Comparison of ENCODE assay signal across 32 cellular contexts in genomic region chr10:100612601-100613595, GRCh38.
"Had no signal": no experiment of that assay in that cellular context is flagged by ENCODE, and none has a peak within 500 bp of the region (broad histone marks: within the 10 kb centered on the region; RNA-seq: fewer than 3 reads in every experiment).

No MANE protein-coding gene starts in this region.

- H3K4me1 ChIP-seq: adrenal gland, lower lobe of right lung, stomach, thyroid gland, upper lobe of right lung had no signal

- DNase-seq: activated CD4-positive, alpha-beta T cell treated with anti-CD3 and anti-CD28 coated beads, Interleukin-2, amount 10 ng/mL, durations not matched to agents 24 days and 14 days; activated CD4-positive, CD25-positive, alpha-beta regulatory T cell treated with anti-CD3 and anti-CD28 coated beads, Interleukin-2, amount 50 U/mL, for 72 hours; activated CD8-positive, alpha-beta T cell treated with anti-CD3 and anti-CD28 coated beads for 36 hours; activated effector memory CD4-positive, alpha-beta T cell treated with anti-CD3 and anti-CD28 coated beads, Interleukin-2, amount 50 U/mL, for 16 hours; activated naive CD4-positive, alpha-beta T cell treated with anti-CD3 and anti-CD28 coated beads for 36 hours; activated naive CD8-positive, alpha-beta T cell treated with anti-CD3 and anti-CD28 coated beads for 36 hours; activated T-cell treated with anti-CD3 and anti-CD28 coated beads, Interleukin-2, amount 50 U/mL, for 1 hour; aorta; cortex of kidney; foreskin fibroblast; hippocampal formation; left colon; lower lobe of right lung; mesendoderm; mucosa of descending colon; ovary; retina; stimulated activated CD4-positive, alpha-beta T cell treated with anti-CD3 and anti-CD28 coated beads, Interleukin-15, amount 100 ng/mL, for 24 hours; stimulated activated CD4-positive, alpha-beta T cell treated with anti-CD3 and anti-CD28 coated beads, Interleukin-2, amount 100 ng/mL, for 24 hours; stimulated activated naive B cell treated with anti-CD40 and anti-IgM and Interleukin-4, amounts not matched to agents 10 μg/mL and 1 μg/mL and 100 μg/mL, for 72 hours; stomach; T-helper 17 cell; T1000; thyroid gland; upper lobe of right lung had no signal

- H3K36me3 ChIP-seq: adrenal gland, cardiac muscle cell, lower lobe of right lung, neutrophil, ovary, stomach, thyroid gland, upper lobe of right lung had no signal

- H3K27me3 ChIP-seq: ovary, thyroid gland had no signal

- H3K36me3 Mint-ChIP-seq: activated naive CD8-positive, alpha-beta T cell treated with anti-CD3 and anti-CD28 coated beads for 36 hours; brain; stimulated activated naive B cell treated with anti-CD40 and anti-IgM and Interleukin-4, amounts not matched to agents 10 μg/mL and 1 μg/mL and 100 μg/mL, for 72 hours had no signal

- H3K9me3 Mint-ChIP-seq: activated CD4-positive, alpha-beta T cell treated with anti-CD3 and anti-CD28 coated beads, Interleukin-2, amount 10 ng/mL, durations not matched to agents 24 days and 14 days; activated CD8-positive, alpha-beta T cell treated with anti-CD3 and anti-CD28 coated beads for 36 hours; activated naive CD4-positive, alpha-beta T cell treated with anti-CD3 and anti-CD28 coated beads for 36 hours; activated naive CD8-positive, alpha-beta T cell treated with anti-CD3 and anti-CD28 coated beads for 36 hours; activated T-helper 1 cell treated with anti-CD3 and anti-CD28 coated beads, Interleukin-12 subunit alpha, Interleukin-12 subunit beta, Interleukin-2, Interleukin-4 antibody, amounts not matched to agents 30 ng/mL and 10 ng/mL and 1 ng/mL, durations not matched to agents 14 hours and 24 hours and 36 hours; stimulated activated naive B cell treated with anti-CD40 and anti-IgM and Interleukin-4, amounts not matched to agents 10 μg/mL and 1 μg/mL and 100 μg/mL, for 72 hours had no signal

- H3K9me3 ChIP-seq: adrenal gland, lower lobe of right lung, mucosa of descending colon, neutrophil, stomach, thyroid gland, upper lobe of right lung had no signal

- H3K27ac Mint-ChIP-seq: activated CD4-positive, alpha-beta T cell treated with anti-CD3 and anti-CD28 coated beads, Interleukin-2, amount 10 ng/mL, durations not matched to agents 24 days and 14 days; activated CD8-positive, alpha-beta T cell treated with anti-CD3 and anti-CD28 coated beads for 36 hours; activated naive CD4-positive, alpha-beta T cell treated with anti-CD3 and anti-CD28 coated beads for 36 hours; activated naive CD8-positive, alpha-beta T cell treated with anti-CD3 and anti-CD28 coated beads for 36 hours; activated T-helper 1 cell treated with anti-CD3 and anti-CD28 coated beads, Interleukin-12 subunit alpha, Interleukin-12 subunit beta, Interleukin-2, Interleukin-4 antibody, amounts not matched to agents 30 ng/mL and 10 ng/mL and 1 ng/mL, durations not matched to agents 14 hours and 24 hours and 36 hours; brain; progenitor cell of endocrine pancreas; stimulated activated naive B cell treated with anti-CD40 and anti-IgM and Interleukin-4, amounts not matched to agents 10 μg/mL and 1 μg/mL and 100 μg/mL, for 72 hours; T-helper 17 cell had no signal

- H3K4me3 Mint-ChIP-seq: activated CD4-positive, alpha-beta T cell treated with anti-CD3 and anti-CD28 coated beads, Interleukin-2, amount 10 ng/mL, durations not matched to agents 24 days and 14 days; activated CD8-positive, alpha-beta T cell treated with anti-CD3 and anti-CD28 coated beads for 36 hours; activated naive CD4-positive, alpha-beta T cell treated with anti-CD3 and anti-CD28 coated beads for 36 hours; activated naive CD8-positive, alpha-beta T cell treated with anti-CD3 and anti-CD28 coated beads for 36 hours; activated T-helper 1 cell treated with anti-CD3 and anti-CD28 coated beads, Interleukin-12 subunit alpha, Interleukin-12 subunit beta, Interleukin-2, Interleukin-4 antibody, amounts not matched to agents 30 ng/mL and 10 ng/mL and 1 ng/mL, durations not matched to agents 14 hours and 24 hours and 36 hours; brain; stimulated activated naive B cell treated with anti-CD40 and anti-IgM and Interleukin-4, amounts not matched to agents 10 μg/mL and 1 μg/mL and 100 μg/mL, for 72 hours; T-helper 17 cell had no signal

- H3K4me1 Mint-ChIP-seq: activated CD4-positive, alpha-beta T cell treated with anti-CD3 and anti-CD28 coated beads, Interleukin-2, amount 10 ng/mL, durations not matched to agents 24 days and 14 days; activated naive CD8-positive, alpha-beta T cell treated with anti-CD3 and anti-CD28 coated beads for 36 hours; brain; nephron; stimulated activated naive B cell treated with anti-CD40 and anti-IgM and Interleukin-4, amounts not matched to agents 10 μg/mL and 1 μg/mL and 100 μg/mL, for 72 hours had no signal

- H3K4me3 ChIP-seq: adrenal gland, cardiac muscle cell, lower lobe of right lung, mucosa of descending colon, ovary, stomach, thyroid gland, upper lobe of right lung had no signal

- ATAC-seq: activated CD8-positive, alpha-beta T cell treated with anti-CD3 and anti-CD28 coated beads for 36 hours; left colon; lower lobe of right lung; mucosa of descending colon; stimulated activated naive B cell treated with anti-CD40 and anti-IgM and Interleukin-4, amounts not matched to agents 10 μg/mL and 1 μg/mL and 100 μg/mL, for 72 hours; T-helper 17 cell; upper lobe of right lung had no signal

- H3K27ac ChIP-seq: adrenal gland, cardiac muscle cell, lower lobe of right lung, neutrophil, ovary, stomach, thyroid gland, upper lobe of right lung had no signal
